20 cellular contexts compared by ENCODE assay signal in genomic region chr2:96877513-96878159, GRCh38.
"Had no signal": no experiment of that assay in that cellular context is flagged by ENCODE, and none has a peak within 500 bp of the region (broad histone marks: within the 10 kb centered on the region; RNA-seq: fewer than 3 reads in every experiment).

No MANE protein-coding gene starts in this region.

- H3K4me1 ChIP-seq: prostate gland had no signal

- H3K4me3 ChIP-seq: breast epithelium, prostate gland, thyroid gland, uterus had no signal

- H3K27ac Mint-ChIP-seq: activated naive CD8-positive, alpha-beta T cell treated with anti-CD3 and anti-CD28 coated beads, Interleukin-2, amount 50 U/mL, for 24 hours; nephron progenitor cell had no signal

- ATAC-seq: activated naive CD8-positive, alpha-beta T cell treated with anti-CD3 and anti-CD28 coated beads, Interleukin-2, amount 50 U/mL, for 24 hours; foreskin keratinocyte; left ventricle myocardium superior; right cardiac atrium had no signal

- H3K27ac ChIP-seq: breast epithelium, foreskin keratinocyte, prostate gland, thyroid gland had no signal

- DNase-seq: activated CD4-positive, alpha-beta T cell treated with anti-CD3 and anti-CD28 coated beads, Interleukin-2, amount 10 ng/mL, durations not matched to agents 7 days and 5 days; activated naive CD4-positive, alpha-beta T cell; activated naive CD8-positive, alpha-beta T cell treated with anti-CD3 and anti-CD28 coated beads, Interleukin-2, amount 50 U/mL, for 24 hours; activated T-cell treated with anti-CD3 and anti-CD28 coated beads for 4 hours; aorta; cerebellar nuclear complex; effector memory CD4-positive, alpha-beta T cell; foreskin keratinocyte; glutamatergic neuron; hypothalamus; kidney glomerular epithelial cell; left ventricle myocardium superior; mesenchymal stem cell; nephron progenitor cell; right cardiac atrium; T-helper 9 cell; thyroid gland; uterus had no signal

- H3K9me3 ChIP-seq: breast epithelium, prostate gland, thyroid gland, uterus had no signal

- H3K27me3 ChIP-seq: breast epithelium, thyroid gland, uterus had no signal

- H3K4me3 Mint-ChIP-seq: activated CD4-positive, alpha-beta T cell treated with anti-CD3 and anti-CD28 coated beads, Interleukin-2, amount 10 ng/mL, durations not matched to agents 7 days and 5 days; activated naive CD8-positive, alpha-beta T cell treated with anti-CD3 and anti-CD28 coated beads, Interleukin-2, amount 50 U/mL, for 24 hours; nephron progenitor cell had no signal

- H3K36me3 ChIP-seq: breast epithelium, prostate gland, thyroid gland, uterus had no signal

- H3K27me3 Mint-ChIP-seq: activated naive CD8-positive, alpha-beta T cell treated with anti-CD3 and anti-CD28 coated beads, Interleukin-2, amount 50 U/mL, for 24 hours had no signal

- H3K9me3 Mint-ChIP-seq: activated CD4-positive, alpha-beta T cell treated with anti-CD3 and anti-CD28 coated beads, Interleukin-2, amount 10 ng/mL, durations not matched to agents 7 days and 5 days; activated naive CD8-positive, alpha-beta T cell treated with anti-CD3 and anti-CD28 coated beads, Interleukin-2, amount 50 U/mL, for 24 hours; nephron progenitor cell had no signal
